ENCODE assay signal across 26 cellular contexts in genomic region chr10:42938351-42938750, GRCh38.
"Had no signal": no experiment of that assay in that cellular context is flagged by ENCODE, and none has a peak within 500 bp of the region (broad histone marks: within the 10 kb centered on the region; RNA-seq: fewer than 3 reads in every experiment).

No MANE protein-coding gene starts in this region.

- FAIRE-seq: bronchial epithelial cell had no signal

- H3K9me3 ChIP-seq: heart right ventricle, sigmoid colon, testis had no signal

- DNase-seq: activated CD4-positive, alpha-beta memory T cell treated with anti-CD3 and anti-CD28 coated beads for 36 hours; activated CD4-positive, alpha-beta T cell treated with anti-CD3 and anti-CD28 coated beads for 4 hours; activated CD4-positive, CD25-positive, alpha-beta regulatory T cell; activated effector memory CD4-positive, alpha-beta T cell treated with Interleukin-2 at 50 U/mL for 16 hours; activated naive CD4-positive, alpha-beta T cell treated with anti-CD3 and anti-CD28 coated beads for 36 hours; activated naive CD8-positive, alpha-beta T cell treated with anti-CD3 and anti-CD28 coated beads, Interleukin-2, amount 10 ng/mL, durations not matched to agents 7 days and 5 days; activated T-cell treated with anti-CD3 and anti-CD28 coated beads, Interleukin-2, amount 50 U/mL, for 4 hours; amniotic stem cell; cerebellar nuclear complex; cortex of kidney; foreskin fibroblast; heart right ventricle; islet precursor cell; left colon; mesenchymal stem cell; naive B cell; sigmoid colon; stimulated activated CD4-positive, alpha-beta T cell treated with anti-CD3 and anti-CD28 coated beads, Interleukin-4, amount 100 ng/mL, for 1 hour; stimulated activated naive CD4-positive, alpha-beta T cell; SW 1271; T-helper 17 cell; testis; trophoblast cell had no signal

- H3K4me3 ChIP-seq: heart right ventricle, sigmoid colon, SK-N-MC, smooth muscle cell, testis had no signal

- H3K36me3 ChIP-seq: heart right ventricle, sigmoid colon had no signal

- H3K27me3 ChIP-seq: testis had no signal

- H3K4me2 ChIP-seq: smooth muscle cell had no signal

- H3K27ac Mint-ChIP-seq: activated CD4-positive, alpha-beta memory T cell treated with anti-CD3 and anti-CD28 coated beads for 36 hours; activated naive CD4-positive, alpha-beta T cell treated with anti-CD3 and anti-CD28 coated beads for 36 hours; activated naive CD8-positive, alpha-beta T cell treated with anti-CD3 and anti-CD28 coated beads, Interleukin-2, amount 10 ng/mL, durations not matched to agents 7 days and 5 days; T-helper 17 cell had no signal

- H3K27ac ChIP-seq: heart right ventricle, sigmoid colon, SK-N-MC, testis had no signal

- H3K4me1 ChIP-seq: testis had no signal

- H3K9me3 Mint-ChIP-seq: activated CD4-positive, alpha-beta memory T cell treated with anti-CD3 and anti-CD28 coated beads for 36 hours; activated naive CD4-positive, alpha-beta T cell treated with anti-CD3 and anti-CD28 coated beads for 36 hours; activated naive CD8-positive, alpha-beta T cell treated with anti-CD3 and anti-CD28 coated beads, Interleukin-2, amount 10 ng/mL, durations not matched to agents 7 days and 5 days; activated T-cell treated with anti-CD3 and anti-CD28 coated beads, Interleukin-2, amount 50 U/mL, for 4 hours; naive B cell had no signal

- H3K36me3 Mint-ChIP-seq: activated CD4-positive, alpha-beta memory T cell treated with anti-CD3 and anti-CD28 coated beads for 36 hours; activated naive CD8-positive, alpha-beta T cell treated with anti-CD3 and anti-CD28 coated beads, Interleukin-2, amount 10 ng/mL, durations not matched to agents 7 days and 5 days; naive B cell had no signal

- ATAC-seq: activated T-cell treated with anti-CD3 and anti-CD28 coated beads, Interleukin-2, amount 50 U/mL, for 4 hours; heart right ventricle; left colon; T-helper 17 cell had no signal

- H3K4me3 Mint-ChIP-seq: activated CD4-positive, alpha-beta memory T cell treated with anti-CD3 and anti-CD28 coated beads for 36 hours; activated naive CD4-positive, alpha-beta T cell treated with anti-CD3 and anti-CD28 coated beads for 36 hours; activated naive CD8-positive, alpha-beta T cell treated with anti-CD3 and anti-CD28 coated beads, Interleukin-2, amount 10 ng/mL, durations not matched to agents 7 days and 5 days; activated T-cell treated with anti-CD3 and anti-CD28 coated beads, Interleukin-2, amount 50 U/mL, for 4 hours; naive B cell; T-helper 17 cell had no signal
